In the genomic region with DNA sequence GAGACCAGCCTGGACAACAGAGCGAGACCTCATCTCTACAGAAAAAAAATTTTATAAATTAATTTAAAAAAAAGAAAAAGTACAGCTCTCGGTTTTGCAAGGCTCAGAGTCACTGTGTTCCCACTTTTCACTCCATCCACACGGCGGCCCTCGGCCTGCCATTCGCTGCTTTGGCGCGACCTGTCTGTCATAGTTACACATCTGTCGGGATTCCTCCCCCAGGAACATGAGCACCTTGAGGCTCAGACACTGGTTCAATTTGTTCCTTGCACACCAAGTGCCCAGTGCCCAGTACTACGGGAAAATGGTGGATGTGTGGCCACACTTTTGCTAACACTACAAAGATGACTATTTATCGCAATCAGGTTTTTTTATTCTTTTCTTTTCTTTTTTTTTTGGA, we compare ENCODE assay signal across 26 cellular contexts. TPM values are rescaled to one million over a fixed set of nuclear protein-coding genes. Genes with fewer than 3 reads are reported as not detected.
"Had no signal": no experiment of that assay in that cellular context is flagged by ENCODE, and none has a peak within 500 bp of the region (broad histone marks: within the 10 kb centered on the region; RNA-seq: fewer than 3 reads in every experiment).

No MANE protein-coding gene starts in this region.

- DNase-seq: activated CD4-positive, alpha-beta T cell treated with anti-CD3 and anti-CD28 coated beads for 1 hour; activated CD4-positive, alpha-beta T cell treated with anti-CD3 and anti-CD28 coated beads, Interleukin-2, amount 50 U/mL, for 1 hour; activated CD8-positive, alpha-beta memory T cell treated with anti-CD3 and anti-CD28 coated beads for 24 hours; activated CD8-positive, alpha-beta memory T cell treated with anti-CD3 and anti-CD28 coated beads, Interleukin-2, amount 50 U/mL, for 4 hours; activated naive CD4-positive, alpha-beta T cell treated with anti-CD3 and anti-CD28 coated beads, Interleukin-2, amount 10 ng/mL, durations not matched to agents 7 days and 5 days; activated T-cell treated with anti-CD3 and anti-CD28 coated beads, Interleukin-2, amount 50 U/mL, for 4 hours; amygdala; colonic mucosa; endodermal cell; left cardiac atrium; nephron progenitor cell; nucleus accumbens; stimulated activated CD4-positive, alpha-beta T cell treated with anti-CD3 and anti-CD28 coated beads, Interleukin-2, amount 100 ng/mL, for 48 hours; stimulated activated CD8-positive, alpha-beta memory T cell treated with anti-CD3 and anti-CD28 coated beads, Interleukin-4, amount 100 ng/mL, for 48 hours; stimulated activated naive CD8-positive, alpha-beta T cell treated with anti-CD3 and anti-CD28 coated beads, Interleukin-15, Interleukin-2, amounts not matched to agents 100 U/mL and 50 U/mL, for 24 hours; T-cell; T-helper 9 cell; upper lobe of right lung had no signal

- H3K9me3 Mint-ChIP-seq: activated naive CD4-positive, alpha-beta T cell treated with anti-CD3 and anti-CD28 coated beads, Interleukin-2, amount 10 ng/mL, durations not matched to agents 7 days and 5 days; activated T-cell treated with anti-CD3 and anti-CD28 coated beads, Interleukin-2, amount 50 U/mL, for 4 hours; activated T-helper 2 cell treated with anti-CD3 and anti-CD28 coated beads, Interferon-gamma antibody, Interleukin-2, Interleukin-4, amounts not matched to agents 10 μg/mL and 5 μg/mL and 100 μg/mL, durations not matched to agents 14 hours and 24 hours and 36 hours; endodermal cell; memory B cell; nephron progenitor cell; T-cell had no signal

- H3K4me3 ChIP-seq: colonic mucosa, heart left ventricle, right lobe of liver, smooth muscle cell, upper lobe of right lung had no signal

- H3K27ac Mint-ChIP-seq: activated T-helper 2 cell treated with anti-CD3 and anti-CD28 coated beads, Interferon-gamma antibody, Interleukin-2, Interleukin-4, amounts not matched to agents 10 μg/mL and 5 μg/mL and 100 μg/mL, durations not matched to agents 14 hours and 24 hours and 36 hours; endodermal cell; memory B cell; nephron progenitor cell had no signal

- H3K9me3 ChIP-seq: colonic mucosa, heart left ventricle, right lobe of liver, upper lobe of right lung had no signal

- H3K27me3 Mint-ChIP-seq: activated naive CD4-positive, alpha-beta T cell treated with anti-CD3 and anti-CD28 coated beads, Interleukin-2, amount 10 ng/mL, durations not matched to agents 7 days and 5 days; memory B cell; T-cell had no signal

- H3K4me1 ChIP-seq: colonic mucosa had no signal

- ATAC-seq: activated T-cell treated with anti-CD3 and anti-CD28 coated beads, Interleukin-2, amount 50 U/mL, for 4 hours; heart left ventricle; left cardiac atrium; right lobe of liver; stimulated activated naive CD8-positive, alpha-beta T cell treated with anti-CD3 and anti-CD28 coated beads, Interleukin-15, Interleukin-2, amounts not matched to agents 100 U/mL and 50 U/mL, for 24 hours; T-cell; upper lobe of right lung had no signal

- H3K4me1 Mint-ChIP-seq: endodermal cell had no signal

- H3K4me2 ChIP-seq: smooth muscle cell had no signal

- H3K27me3 ChIP-seq: colonic mucosa, heart left ventricle, right lobe of liver, upper lobe of right lung had no signal

- H3K27ac ChIP-seq: colonic mucosa, epithelial cell of prostate, heart left ventricle, right lobe of liver, upper lobe of right lung had no signal

- H3K4me3 Mint-ChIP-seq: activated naive CD4-positive, alpha-beta T cell treated with anti-CD3 and anti-CD28 coated beads, Interleukin-2, amount 10 ng/mL, durations not matched to agents 7 days and 5 days; activated T-cell treated with anti-CD3 and anti-CD28 coated beads, Interleukin-2, amount 50 U/mL, for 4 hours; endodermal cell; memory B cell; nephron progenitor cell; T-cell had no signal

RNA-seq across cellular contexts. Expression of gene TUBB1, which starts 20.6 kb away (rescaled TPM):
- total RNA-seq: activated T-cell treated with anti-CD3 and anti-CD28 coated beads, Interleukin-2, amount 50 U/mL, for 4 hours; activated T-helper 2 cell treated with anti-CD3 and anti-CD28 coated beads, Interferon-gamma antibody, Interleukin-2, Interleukin-4, amounts not matched to agents 10 μg/mL and 5 μg/mL and 100 μg/mL, durations not matched to agents 14 hours and 24 hours and 36 hours; bronchial epithelial cell; colonic mucosa; endodermal cell; myocyte had no signal
- polyA plus RNA-seq: smooth muscle cell had no signal
